ENCODE assay signal across 1 cellular context in the genomic region with DNA sequence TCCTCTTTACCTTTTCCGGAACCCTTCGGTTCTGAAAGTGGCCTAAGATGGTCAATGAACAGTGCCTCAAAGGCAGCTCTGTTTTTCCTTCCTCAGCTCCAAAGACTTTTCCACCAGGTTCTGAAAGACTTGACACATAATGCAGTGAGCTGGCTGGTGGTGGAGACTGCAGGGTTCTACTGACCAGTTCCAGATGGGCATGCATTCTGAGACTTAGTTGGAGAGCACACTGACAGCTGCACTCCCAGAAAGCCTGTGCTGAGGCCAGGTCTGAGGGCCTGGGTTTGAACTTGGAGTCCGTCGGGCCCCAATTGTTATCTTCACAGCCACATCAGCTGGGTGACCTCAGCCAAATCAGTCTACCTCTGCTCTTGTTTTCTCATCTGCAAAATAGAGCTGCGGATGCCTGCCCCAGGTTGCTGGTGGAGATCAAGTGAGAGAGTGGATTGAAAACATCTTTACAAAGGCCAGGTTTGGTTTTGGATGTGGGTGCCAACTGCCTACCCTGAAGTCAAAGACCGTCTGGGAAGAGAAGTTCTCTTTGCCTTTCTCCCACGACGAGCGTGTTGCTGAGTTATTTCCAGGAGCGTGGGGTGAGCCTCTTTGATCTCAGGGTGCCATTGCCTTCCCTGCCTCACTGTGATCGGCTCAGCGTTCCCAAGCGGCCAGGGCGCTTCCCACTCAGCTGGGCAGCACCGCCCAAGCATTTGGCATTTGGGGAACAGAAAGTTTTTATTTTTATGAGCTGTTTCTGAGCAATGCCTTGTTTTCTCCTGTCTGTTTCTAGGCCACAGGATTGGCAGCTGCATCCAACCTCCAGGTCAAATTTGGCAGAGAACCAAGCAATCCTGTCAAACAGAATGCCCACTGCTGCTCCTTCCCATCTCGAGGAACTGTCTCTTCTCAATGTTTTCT.
TF ChIP-seq lines count a peak whose summit lies in the region.

No MANE protein-coding gene starts in this region.

TF ChIP-seq in HepG2, 621 proteins besides CTCF, POLR2A, EP300 and RAD21:
- TF ChIP-seq, protein P1, sequence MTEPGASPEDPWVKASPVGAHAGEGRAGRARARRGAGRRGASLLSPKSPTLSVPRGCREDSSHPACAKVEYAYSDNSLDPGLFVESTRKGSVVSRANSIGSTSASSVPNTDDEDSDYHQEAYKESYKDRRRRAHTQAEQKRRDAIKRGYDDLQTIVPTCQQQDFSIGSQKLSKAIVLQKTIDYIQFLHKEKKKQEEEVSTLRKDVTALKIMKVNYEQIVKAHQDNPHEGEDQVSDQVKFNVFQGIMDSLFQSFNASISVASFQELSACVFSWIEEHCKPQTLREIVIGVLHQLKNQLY (CRISPR knock-in tag; IDR thresholded peaks at IDR 0.05) = no peak
- TF ChIP-seq ZNF326 (CRISPR knock-in tag; IDR thresholded peaks at IDR 0.05; ENCODE audit: borderline replicate concordance) = no peak
- 0 out of 2 replicates have a peak, but pooled peaks have one; percentile 9 for TF ChIP-seq POLR2AphosphoS5 (IDR thresholded peaks at IDR 0.05; ENCODE audit: low read depth, low read length)
- peak; percentile 63 for TF ChIP-seq AGO2 (optimal IDR thresholded peaks at IDR 0.05; ENCODE audit: low read depth, low read length)
- TF ChIP-seq ZSCAN30 (CRISPR knock-in tag; IDR thresholded peaks at IDR 0.05) = no peak
- no peak for TF ChIP-seq ZNF720 (CRISPR knock-in tag; IDR thresholded peaks at IDR 0.05)
- no peak for TF ChIP-seq ZNF331 (CRISPR knock-in tag; IDR thresholded peaks at IDR 0.05)
- TF ChIP-seq ZNF24 (IDR thresholded peaks at IDR 0.05) = no peak
- TF ChIP-seq RBM22 (optimal IDR thresholded peaks at IDR 0.05; ENCODE audit: low read length) = peak; percentile 80
- peak; percentile 24; the same call in 1 of the 2 replicates for TF ChIP-seq POLR2AphosphoS2 (IDR thresholded peaks at IDR 0.05; ENCODE audit: low read depth, low read length)
